ENCODE assay signal across 23 cellular contexts in genomic region chr7:47688311-47689100, GRCh38.
DNase-seq lines count a peak whose midpoint lies in the region; TF ChIP-seq lines count a peak whose summit lies in the region.
"Had no signal": no experiment of that assay in that cellular context is flagged by ENCODE, and none has a peak within 500 bp of the region (broad histone marks: within the 10 kb centered on the region; RNA-seq: fewer than 3 reads in every experiment).

No MANE protein-coding gene starts in this region.

- H3F3A ChIP-seq in MM.1S (ENCODE audit: insufficient read depth, low read length): no peaks in the 10 kb centered on the region

- DNase-seq in Caco-2 (no peak), astrocyte of the hippocampus (ENCODE audit: low read depth, low spot score) (peak; percentile 46), medulla oblongata (ENCODE audit: extremely low spot score) (peak; percentile 69), pons (ENCODE audit: low spot score) (peak; percentile 44), MM.1S (no peak), EL (no peak), kidney glomerular epithelial cell (lab: John Stamatoyannopoulos, UW) (no peak)
- no peak for DNase-seq in CD8-positive, alpha-beta memory T cell
- DNase-seq: activated naive CD8-positive, alpha-beta T cell treated with anti-CD3 and anti-CD28 coated beads, Interleukin-2, amount 10 ng/mL, durations not matched to agents 7 days and 5 days; dermis blood vessel endothelial cell; foreskin fibroblast; GDM1; left cardiac atrium; MG63; NCI-H187 treated with DMSO at 0.1 percent for 48 hours; NCI-H345; stimulated activated CD4-positive, alpha-beta T cell treated with anti-CD3 and anti-CD28 coated beads, Interleukin-2, amount 100 ng/mL, for 24 hours had no signal

- H4K20me1 ChIP-seq in MM.1S (ENCODE audit: insufficient read depth, low read length): no peaks in the 10 kb centered on the region
- H4K20me1 ChIP-seq: BLaER1 treated with 17β-estradiol and CSF1 and Interleukin-3, amounts not matched to agents 10 nM and 100 nM had no signal

- no peaks in the 10 kb centered on the region for H3K9me2 ChIP-seq in MM.1S (replicated peaks; ENCODE audit: insufficient read depth, low read length)

- H3K4me3 Mint-ChIP-seq in Caco-2 (ENCODE audit: unreplicated experiment): no peak overlapping the region
- H3K4me3 Mint-ChIP-seq in CD8-positive, alpha-beta memory T cell: no peak overlapping the region
- H3K4me3 Mint-ChIP-seq: activated naive CD8-positive, alpha-beta T cell treated with anti-CD3 and anti-CD28 coated beads, Interleukin-2, amount 10 ng/mL, durations not matched to agents 7 days and 5 days; stimulated activated naive CD8-positive, alpha-beta T cell treated with anti-CD3 and anti-CD28 coated beads, Interleukin-15, Interleukin-2, amounts not matched to agents 100 ng/mL and 50 ng/mL, for 24 hours had no signal

- no peaks in the 10 kb centered on the region for H3K79me2 ChIP-seq in MM.1S (ENCODE audit: low read length)

- TF ChIP-seq CTCF in Caco-2 (IDR thresholded peaks at IDR 0.05; ENCODE audit: insufficient read depth in 1 of 2, low read depth in 1 of 2, low read length in 1 of 2, severe bottlenecking in 1 of 2, unreplicated experiment in 1 of 2) (no peak), MM.1S (IDR thresholded peaks at IDR 0.05; ENCODE audit: low read length) (no peak)

- no peak overlapping the region for H2AFZ ChIP-seq in MM.1S (ENCODE audit: low read length)

- H3K27me3 Mint-ChIP-seq in Caco-2 (ENCODE audit: insufficient read depth, unreplicated experiment): no peaks in the 10 kb centered on the region
- peaks cover 0 to 2% of the 10 kb centered on the region in 2 donors for H3K27me3 Mint-ChIP-seq in CD8-positive, alpha-beta memory T cell
- H3K27me3 Mint-ChIP-seq: stimulated activated naive CD8-positive, alpha-beta T cell treated with anti-CD3 and anti-CD28 coated beads, Interleukin-15, Interleukin-2, amounts not matched to agents 100 ng/mL and 50 ng/mL, for 24 hours had no signal

- POLR2A ChIA-PET in Caco-2 (lab: Charles Lee): no interaction called here
- POLR2A ChIA-PET in CD8-positive, alpha-beta memory T cell (lab: Charles Lee): no interaction called here

- no TSS peak for BruUV-seq in Caco-2 (replicated peaks; lab: Mats Ljungman, UMichigan)

- no peak overlapping the region for H3K9ac ChIP-seq in MM.1S (ENCODE audit: low read length)
- H3K9ac ChIP-seq: BLaER1 treated with 17β-estradiol and CSF1 and Interleukin-3, amounts not matched to agents 10 nM and 100 nM had no signal

- H3K36me3 ChIP-seq in Caco-2 (ENCODE audit: control insufficient read depth, insufficient read depth, low read length): no peaks in the 10 kb centered on the region
- H3K36me3 ChIP-seq in MM.1S (replicated peaks; ENCODE audit: insufficient read depth, low read length): no peaks in the 10 kb centered on the region
- H3K36me3 ChIP-seq in CD8-positive, alpha-beta memory T cell (ENCODE audit: insufficient read depth, low read length): no peaks in the 10 kb centered on the region
- H3K36me3 ChIP-seq: BLaER1 treated with 17β-estradiol and CSF1 and Interleukin-3, amounts not matched to agents 10 nM and 100 nM; breast epithelium; MG63 had no signal

- peaks cover 5% of the 10 kb centered on the region for H3K36me3 Mint-ChIP-seq in Caco-2 (ENCODE audit: insufficient read depth, unreplicated experiment)
- H3K36me3 Mint-ChIP-seq in CD8-positive, alpha-beta memory T cell: no peaks in the 10 kb centered on the region
- H3K36me3 Mint-ChIP-seq: activated naive CD8-positive, alpha-beta T cell treated with anti-CD3 and anti-CD28 coated beads, Interleukin-2, amount 10 ng/mL, durations not matched to agents 7 days and 5 days had no signal

- CTCF ChIA-PET in Caco-2 (lab: Charles Lee): no interaction called here
- CTCF ChIA-PET in CD8-positive, alpha-beta memory T cell (lab: Charles Lee): no interaction called here

- H3K4me2 ChIP-seq in MM.1S (ENCODE audit: low read depth, low read length): no peak overlapping the region
- H3K4me2 ChIP-seq: A549 had no signal

- H3K9me3 ChIP-seq in Caco-2 (no peaks in the 10 kb centered on the region), MM.1S (replicated peaks; ENCODE audit: insufficient read depth, low read length) (no peaks in the 10 kb centered on the region)
- H3K9me3 ChIP-seq in CD8-positive, alpha-beta memory T cell (ENCODE audit: low read length): no peaks in the 10 kb centered on the region
- H3K9me3 ChIP-seq: A549; BLaER1 treated with 17β-estradiol and CSF1 and Interleukin-3, amounts not matched to agents 10 nM and 100 nM; breast epithelium; MG63 had no signal

- peak overlapping the region; percentile 4 for H3K27ac Mint-ChIP-seq in Caco-2 (ENCODE audit: unreplicated experiment)
- no peak overlapping the region for H3K27ac Mint-ChIP-seq in CD8-positive, alpha-beta memory T cell
- H3K27ac Mint-ChIP-seq: activated naive CD8-positive, alpha-beta T cell treated with anti-CD3 and anti-CD28 coated beads, Interleukin-2, amount 10 ng/mL, durations not matched to agents 7 days and 5 days; stimulated activated naive CD8-positive, alpha-beta T cell treated with anti-CD3 and anti-CD28 coated beads, Interleukin-15, Interleukin-2, amounts not matched to agents 100 ng/mL and 50 ng/mL, for 24 hours had no signal

- H3K27ac ChIP-seq in MM.1S (ENCODE audit: low read length): no peak overlapping the region
- H3K27ac ChIP-seq in CD8-positive, alpha-beta memory T cell (ENCODE audit: low read depth, low read length): no peak overlapping the region
- H3K27ac ChIP-seq: breast epithelium, epithelial cell of prostate, SK-N-MC had no signal

- no peaks in the 10 kb centered on the region for H3K9me3 Mint-ChIP-seq in Caco-2 (ENCODE audit: unreplicated experiment)
- peaks cover 0 to 2% (median 0%) of the 10 kb centered on the region in 5 donors for H3K9me3 Mint-ChIP-seq in CD8-positive, alpha-beta memory T cell
- H3K9me3 Mint-ChIP-seq: activated naive CD8-positive, alpha-beta T cell treated with anti-CD3 and anti-CD28 coated beads, Interleukin-2, amount 10 ng/mL, durations not matched to agents 7 days and 5 days; stimulated activated naive CD8-positive, alpha-beta T cell treated with anti-CD3 and anti-CD28 coated beads, Interleukin-15, Interleukin-2, amounts not matched to agents 100 ng/mL and 50 ng/mL, for 24 hours had no signal

- no peaks in the 10 kb centered on the region for H3K27me3 ChIP-seq in Caco-2 (replicated peaks; ENCODE audit: control insufficient read depth, insufficient read depth, low read length)
- H3K27me3 ChIP-seq in MM.1S (replicated peaks; ENCODE audit: insufficient read depth, low read length): no peaks in the 10 kb centered on the region
- no peaks in the 10 kb centered on the region for H3K27me3 ChIP-seq in CD8-positive, alpha-beta memory T cell (ENCODE audit: insufficient read depth, low read length, poor library complexity, severe bottlenecking)
- H3K27me3 ChIP-seq: BLaER1 treated with 17β-estradiol and CSF1 and Interleukin-3, amounts not matched to agents 10 nM and 100 nM; breast epithelium; MG63 had no signal

- no peak overlapping the region for H3K4me3 ChIP-seq in Caco-2 (ENCODE audit: low read depth, low read length)
- H3K4me3 ChIP-seq in MM.1S (ENCODE audit: low read length): no peak overlapping the region
- no peak overlapping the region for H3K4me3 ChIP-seq in CD8-positive, alpha-beta memory T cell (ENCODE audit: low read length)
- H3K4me3 ChIP-seq: A549; BLaER1 treated with 17β-estradiol and CSF1 and Interleukin-3, amounts not matched to agents 10 nM and 100 nM; breast epithelium; MG63; SK-N-MC had no signal

- H3K4me1 ChIP-seq in Caco-2 (peaks cover 12% of the 10 kb centered on the region), MM.1S (ENCODE audit: low read length) (no peaks in the 10 kb centered on the region)
- no peaks in the 10 kb centered on the region for H3K4me1 ChIP-seq in CD8-positive, alpha-beta memory T cell (ENCODE audit: insufficient read depth, low read length)
- H3K4me1 ChIP-seq: breast epithelium had no signal

- intact Hi-C loops in Caco-2 (cut with micrococcal nuclease; ENCODE audit: unreplicated experiment): no loop called here

- H3K4me1 Mint-ChIP-seq in Caco-2 (ENCODE audit: low read depth, unreplicated experiment): peaks cover 30% of the 10 kb centered on the region
- no peaks in the 10 kb centered on the region for H3K4me1 Mint-ChIP-seq in CD8-positive, alpha-beta memory T cell

Comparison
In these comparisons a context has a peak if more than half of its experiments do, and no peak if none do; other contexts are left out.
1. DNase-seq: peak in astrocyte of the hippocampus (single experiment), medulla oblongata (single experiment) and pons (single experiment); none in Caco-2 (0 of 2), MM.1S (single experiment), EL (single experiment), kidney glomerular epithelial cell (single experiment) and CD8-positive, alpha-beta memory T cell (0 of 5).